8 cellular contexts compared by ENCODE assay signal in the genomic region with DNA sequence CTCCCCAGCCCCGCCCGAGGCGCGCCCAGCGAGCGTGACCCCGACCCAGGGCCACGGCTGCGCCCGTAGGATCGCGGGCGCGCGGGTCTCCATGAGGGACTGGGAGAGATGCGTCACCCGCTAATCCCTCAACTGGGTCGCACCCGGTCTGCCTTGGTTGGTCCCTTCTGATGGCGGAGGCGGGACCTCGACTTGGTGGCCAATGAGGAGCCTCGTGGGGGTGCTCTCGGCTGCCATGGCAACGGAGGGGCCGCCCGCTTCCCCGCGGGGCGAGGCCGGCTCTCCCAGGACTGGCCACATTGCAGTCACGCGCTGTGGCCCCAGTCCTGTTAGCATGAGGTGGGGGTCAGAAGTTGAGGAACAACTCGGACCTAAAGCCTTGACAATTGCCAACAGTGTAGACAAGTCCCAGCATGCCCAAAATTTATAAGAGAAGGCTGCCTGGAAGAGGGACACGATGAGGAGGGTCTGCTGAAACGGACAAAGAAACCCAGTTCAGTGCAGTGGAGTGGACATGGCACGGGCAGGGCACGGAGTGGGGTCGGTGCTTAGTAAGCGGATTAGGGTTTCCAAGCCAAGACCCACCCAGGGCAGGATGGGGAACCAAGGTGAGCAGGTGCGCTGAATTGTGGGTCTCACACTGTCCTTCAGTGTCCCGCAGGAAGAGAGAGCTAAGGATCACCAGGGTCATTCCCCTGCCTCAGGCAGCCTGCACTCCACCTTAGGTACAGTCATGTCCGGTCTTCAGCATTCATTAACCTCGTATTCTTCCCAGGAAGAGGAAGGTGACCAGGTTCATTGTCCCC.
DNase-seq lines count a peak whose midpoint lies in the region; ATAC-seq lines count a peak whose summit lies in the region.

No MANE protein-coding gene starts in this region.

- ATAC-seq in GM18868 (IDR thresholded peaks at IDR 0.05; ENCODE audit: unreplicated experiment) (peak; percentile 71), HG03103 (IDR thresholded peaks at IDR 0.05; ENCODE audit: low read depth, unreplicated experiment) (peak; percentile 70)

- in situ Hi-C loops in ACHN (cut with HindIII; ENCODE audit: low pct_ligation_motif_present, low pct_unique_long_range_greater_than_20kb, low sequenced_read_pairs) = no loop called here

- DNase-seq in ACHN = peak; percentile 99
- DNase-seq in NCI-H2171 treated with DMSO at 0.1 percent for 48 hours (lab: John Stamatoyannopoulos, UW) = peak; percentile 86
- DNase-seq in activated CD4-positive, CD25-positive, alpha-beta regulatory T cell treated with anti-CD3 and anti-CD28 coated beads, Interleukin-2, amount 50 U/mL, for 72 hours = peak; percentile 92
- DNase-seq in cerebellar nuclear complex (lab: John Stamatoyannopoulos, UW) = peak; percentile 94 to 98
- peak; percentile 94 for DNase-seq in kidney glomerular epithelial cell (lab: John Stamatoyannopoulos, UW)
- DNase-seq in stimulated activated CD4-positive, alpha-beta T cell treated with anti-CD3 and anti-CD28 coated beads, Interleukin-15, amount 100 ng/mL, for 48 hours (ENCODE audit: low read depth in 2 of 2) = peak; percentile 95 to 96

Comparison
In these comparisons a context has a peak if more than half of its experiments do, and no peak if none do; other contexts are left out.
1. Peak in every context shown above with its lines: DNase-seq and ATAC-seq.